ENCODE assay signal across 1 cellular context in the genomic region with DNA sequence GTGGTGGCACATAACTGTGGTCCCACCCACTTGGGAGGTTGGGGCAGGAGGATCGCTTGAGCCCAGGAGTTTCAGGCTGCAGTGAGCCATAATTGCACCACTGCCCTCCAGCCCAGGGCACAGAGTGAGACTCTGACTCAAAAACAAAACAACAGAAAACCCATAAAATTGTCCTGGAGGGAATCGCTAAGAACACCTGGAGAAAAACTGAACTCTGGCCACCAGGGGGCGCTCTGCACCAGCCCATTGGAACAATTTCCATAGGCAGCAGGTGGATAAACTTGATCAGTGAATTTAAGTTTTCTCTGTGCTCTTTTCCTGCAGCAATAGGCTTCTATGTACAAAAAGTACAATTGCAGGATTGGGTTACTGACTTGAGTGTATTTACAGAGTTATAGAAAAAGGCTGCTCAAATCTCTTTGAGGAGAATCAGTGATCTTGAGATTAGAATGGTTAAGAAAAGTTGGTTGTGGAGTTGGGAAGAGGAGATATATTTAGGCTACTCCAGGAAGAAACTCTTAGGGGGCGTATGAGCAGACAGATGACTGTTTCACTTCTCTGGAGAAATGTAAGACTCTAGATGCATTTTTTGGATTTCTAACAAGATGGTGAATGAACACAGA.
TF ChIP-seq lines count a peak whose summit lies in the region.

No MANE protein-coding gene starts in this region.

TF ChIP-seq in H1, 55 proteins besides CTCF, POLR2A, EP300 and RAD21 (continued from another document):
- TF ChIP-seq, protein P1, sequence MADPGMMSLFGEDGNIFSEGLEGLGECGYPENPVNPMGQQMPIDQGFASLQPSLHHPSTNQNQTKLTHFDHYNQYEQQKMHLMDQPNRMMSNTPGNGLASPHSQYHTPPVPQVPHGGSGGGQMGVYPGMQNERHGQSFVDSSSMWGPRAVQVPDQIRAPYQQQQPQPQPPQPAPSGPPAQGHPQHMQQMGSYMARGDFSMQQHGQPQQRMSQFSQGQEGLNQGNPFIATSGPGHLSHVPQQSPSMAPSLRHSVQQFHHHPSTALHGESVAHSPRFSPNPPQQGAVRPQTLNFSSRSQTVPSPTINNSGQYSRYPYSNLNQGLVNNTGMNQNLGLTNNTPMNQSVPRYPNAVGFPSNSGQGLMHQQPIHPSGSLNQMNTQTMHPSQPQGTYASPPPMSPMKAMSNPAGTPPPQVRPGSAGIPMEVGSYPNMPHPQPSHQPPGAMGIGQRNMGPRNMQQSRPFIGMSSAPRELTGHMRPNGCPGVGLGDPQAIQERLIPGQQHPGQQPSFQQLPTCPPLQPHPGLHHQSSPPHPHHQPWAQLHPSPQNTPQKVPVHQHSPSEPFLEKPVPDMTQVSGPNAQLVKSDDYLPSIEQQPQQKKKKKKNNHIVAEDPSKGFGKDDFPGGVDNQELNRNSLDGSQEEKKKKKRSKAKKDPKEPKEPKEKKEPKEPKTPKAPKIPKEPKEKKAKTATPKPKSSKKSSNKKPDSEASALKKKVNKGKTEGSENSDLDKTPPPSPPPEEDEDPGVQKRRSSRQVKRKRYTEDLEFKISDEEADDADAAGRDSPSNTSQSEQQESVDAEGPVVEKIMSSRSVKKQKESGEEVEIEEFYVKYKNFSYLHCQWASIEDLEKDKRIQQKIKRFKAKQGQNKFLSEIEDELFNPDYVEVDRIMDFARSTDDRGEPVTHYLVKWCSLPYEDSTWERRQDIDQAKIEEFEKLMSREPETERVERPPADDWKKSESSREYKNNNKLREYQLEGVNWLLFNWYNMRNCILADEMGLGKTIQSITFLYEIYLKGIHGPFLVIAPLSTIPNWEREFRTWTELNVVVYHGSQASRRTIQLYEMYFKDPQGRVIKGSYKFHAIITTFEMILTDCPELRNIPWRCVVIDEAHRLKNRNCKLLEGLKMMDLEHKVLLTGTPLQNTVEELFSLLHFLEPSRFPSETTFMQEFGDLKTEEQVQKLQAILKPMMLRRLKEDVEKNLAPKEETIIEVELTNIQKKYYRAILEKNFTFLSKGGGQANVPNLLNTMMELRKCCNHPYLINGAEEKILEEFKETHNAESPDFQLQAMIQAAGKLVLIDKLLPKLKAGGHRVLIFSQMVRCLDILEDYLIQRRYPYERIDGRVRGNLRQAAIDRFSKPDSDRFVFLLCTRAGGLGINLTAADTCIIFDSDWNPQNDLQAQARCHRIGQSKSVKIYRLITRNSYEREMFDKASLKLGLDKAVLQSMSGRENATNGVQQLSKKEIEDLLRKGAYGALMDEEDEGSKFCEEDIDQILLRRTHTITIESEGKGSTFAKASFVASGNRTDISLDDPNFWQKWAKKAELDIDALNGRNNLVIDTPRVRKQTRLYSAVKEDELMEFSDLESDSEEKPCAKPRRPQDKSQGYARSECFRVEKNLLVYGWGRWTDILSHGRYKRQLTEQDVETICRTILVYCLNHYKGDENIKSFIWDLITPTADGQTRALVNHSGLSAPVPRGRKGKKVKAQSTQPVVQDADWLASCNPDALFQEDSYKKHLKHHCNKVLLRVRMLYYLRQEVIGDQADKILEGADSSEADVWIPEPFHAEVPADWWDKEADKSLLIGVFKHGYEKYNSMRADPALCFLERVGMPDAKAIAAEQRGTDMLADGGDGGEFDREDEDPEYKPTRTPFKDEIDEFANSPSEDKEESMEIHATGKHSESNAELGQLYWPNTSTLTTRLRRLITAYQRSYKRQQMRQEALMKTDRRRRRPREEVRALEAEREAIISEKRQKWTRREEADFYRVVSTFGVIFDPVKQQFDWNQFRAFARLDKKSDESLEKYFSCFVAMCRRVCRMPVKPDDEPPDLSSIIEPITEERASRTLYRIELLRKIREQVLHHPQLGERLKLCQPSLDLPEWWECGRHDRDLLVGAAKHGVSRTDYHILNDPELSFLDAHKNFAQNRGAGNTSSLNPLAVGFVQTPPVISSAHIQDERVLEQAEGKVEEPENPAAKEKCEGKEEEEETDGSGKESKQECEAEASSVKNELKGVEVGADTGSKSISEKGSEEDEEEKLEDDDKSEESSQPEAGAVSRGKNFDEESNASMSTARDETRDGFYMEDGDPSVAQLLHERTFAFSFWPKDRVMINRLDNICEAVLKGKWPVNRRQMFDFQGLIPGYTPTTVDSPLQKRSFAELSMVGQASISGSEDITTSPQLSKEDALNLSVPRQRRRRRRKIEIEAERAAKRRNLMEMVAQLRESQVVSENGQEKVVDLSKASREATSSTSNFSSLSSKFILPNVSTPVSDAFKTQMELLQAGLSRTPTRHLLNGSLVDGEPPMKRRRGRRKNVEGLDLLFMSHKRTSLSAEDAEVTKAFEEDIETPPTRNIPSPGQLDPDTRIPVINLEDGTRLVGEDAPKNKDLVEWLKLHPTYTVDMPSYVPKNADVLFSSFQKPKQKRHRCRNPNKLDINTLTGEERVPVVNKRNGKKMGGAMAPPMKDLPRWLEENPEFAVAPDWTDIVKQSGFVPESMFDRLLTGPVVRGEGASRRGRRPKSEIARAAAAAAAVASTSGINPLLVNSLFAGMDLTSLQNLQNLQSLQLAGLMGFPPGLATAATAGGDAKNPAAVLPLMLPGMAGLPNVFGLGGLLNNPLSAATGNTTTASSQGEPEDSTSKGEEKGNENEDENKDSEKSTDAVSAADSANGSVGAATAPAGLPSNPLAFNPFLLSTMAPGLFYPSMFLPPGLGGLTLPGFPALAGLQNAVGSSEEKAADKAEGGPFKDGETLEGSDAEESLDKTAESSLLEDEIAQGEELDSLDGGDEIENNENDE (IDR thresholded peaks at IDR 0.05; ENCODE audit: insufficient replicate concordance, low read length) = peak; percentile 45
- TF ChIP-seq SIX5 (IDR thresholded peaks at IDR 0.05; ENCODE audit: low read depth, low read length) = no peak
- no peak for TF ChIP-seq ASH2L (IDR thresholded peaks at IDR 0.05; ENCODE audit: low read length)
- TF ChIP-seq BACH1 (IDR thresholded peaks at IDR 0.05; ENCODE audit: low read length) = no peak
- TF ChIP-seq RXRA (IDR thresholded peaks at IDR 0.05; ENCODE audit: insufficient read depth, low read depth, low read length) = no peak
- TF ChIP-seq, protein P2, sequence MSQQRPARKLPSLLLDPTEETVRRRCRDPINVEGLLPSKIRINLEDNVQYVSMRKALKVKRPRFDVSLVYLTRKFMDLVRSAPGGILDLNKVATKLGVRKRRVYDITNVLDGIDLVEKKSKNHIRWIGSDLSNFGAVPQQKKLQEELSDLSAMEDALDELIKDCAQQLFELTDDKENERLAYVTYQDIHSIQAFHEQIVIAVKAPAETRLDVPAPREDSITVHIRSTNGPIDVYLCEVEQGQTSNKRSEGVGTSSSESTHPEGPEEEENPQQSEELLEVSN (IDR thresholded peaks at IDR 0.05) = no peak
- TF ChIP-seq RNF2 (IDR thresholded peaks at IDR 0.05; ENCODE audit: borderline replicate concordance, low read depth, low read length, missing control alignments, poor library complexity, severe bottlenecking) = no peak
- TF ChIP-seq TBP (IDR thresholded peaks at IDR 0.05; ENCODE audit: low read depth, low read length) = no peak
- TF ChIP-seq TAF7 (optimal IDR thresholded peaks at IDR 0.05; ENCODE audit: borderline replicate concordance, low read depth, low read length) = no peak
- TF ChIP-seq TCF12 (IDR thresholded peaks at IDR 0.05; ENCODE audit: low read depth, low read length) = peak; percentile 78; the same call in 1 of the 2 replicates
- TF ChIP-seq JUND (IDR thresholded peaks at IDR 0.05; ENCODE audit: low read length) = no peak
- no peak for TF ChIP-seq BCL11A (IDR thresholded peaks at IDR 0.05; ENCODE audit: low read depth in 2 of 2, low read length in 2 of 2)
- TF ChIP-seq, protein P3, sequence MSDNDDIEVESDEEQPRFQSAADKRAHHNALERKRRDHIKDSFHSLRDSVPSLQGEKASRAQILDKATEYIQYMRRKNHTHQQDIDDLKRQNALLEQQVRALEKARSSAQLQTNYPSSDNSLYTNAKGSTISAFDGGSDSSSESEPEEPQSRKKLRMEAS (IDR thresholded peaks at IDR 0.05) = peak; percentile 1; the same call in 1 of the 2 replicates
- no peak for TF ChIP-seq GTF2F1 (IDR thresholded peaks at IDR 0.05; ENCODE audit: borderline replicate concordance, low read depth, low read length)
- TF ChIP-seq POLR2AphosphoS5 (IDR thresholded peaks at IDR 0.05; ENCODE audit: low read depth, low read length) = no peak
- no peak for TF ChIP-seq PHF8 (conservative IDR thresholded peaks at IDR 0.05; ENCODE audit: low read depth, low read length)
- TF ChIP-seq SP4 (IDR thresholded peaks at IDR 0.05; ENCODE audit: low read length) = no peak
- TF ChIP-seq NANOG (IDR thresholded peaks at IDR 0.05; ENCODE audit: insufficient read depth, low read depth, low read length, poor library complexity, severe bottlenecking) = no peak
- TF ChIP-seq, protein P4, sequence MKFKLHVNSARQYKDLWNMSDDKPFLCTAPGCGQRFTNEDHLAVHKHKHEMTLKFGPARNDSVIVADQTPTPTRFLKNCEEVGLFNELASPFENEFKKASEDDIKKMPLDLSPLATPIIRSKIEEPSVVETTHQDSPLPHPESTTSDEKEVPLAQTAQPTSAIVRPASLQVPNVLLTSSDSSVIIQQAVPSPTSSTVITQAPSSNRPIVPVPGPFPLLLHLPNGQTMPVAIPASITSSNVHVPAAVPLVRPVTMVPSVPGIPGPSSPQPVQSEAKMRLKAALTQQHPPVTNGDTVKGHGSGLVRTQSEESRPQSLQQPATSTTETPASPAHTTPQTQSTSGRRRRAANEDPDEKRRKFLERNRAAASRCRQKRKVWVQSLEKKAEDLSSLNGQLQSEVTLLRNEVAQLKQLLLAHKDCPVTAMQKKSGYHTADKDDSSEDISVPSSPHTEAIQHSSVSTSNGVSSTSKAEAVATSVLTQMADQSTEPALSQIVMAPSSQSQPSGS (IDR thresholded peaks at IDR 0.05; ENCODE audit: low read length) = no peak
- TF ChIP-seq BRCA1 (IDR thresholded peaks at IDR 0.05; ENCODE audit: low read depth, low read length) = no peak
- TF ChIP-seq, protein P5, sequence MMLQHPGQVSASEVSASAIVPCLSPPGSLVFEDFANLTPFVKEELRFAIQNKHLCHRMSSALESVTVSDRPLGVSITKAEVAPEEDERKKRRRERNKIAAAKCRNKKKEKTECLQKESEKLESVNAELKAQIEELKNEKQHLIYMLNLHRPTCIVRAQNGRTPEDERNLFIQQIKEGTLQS (IDR thresholded peaks at IDR 0.05; ENCODE audit: insufficient read depth, low read depth, low read length) = no peak
